In the genomic region with DNA sequence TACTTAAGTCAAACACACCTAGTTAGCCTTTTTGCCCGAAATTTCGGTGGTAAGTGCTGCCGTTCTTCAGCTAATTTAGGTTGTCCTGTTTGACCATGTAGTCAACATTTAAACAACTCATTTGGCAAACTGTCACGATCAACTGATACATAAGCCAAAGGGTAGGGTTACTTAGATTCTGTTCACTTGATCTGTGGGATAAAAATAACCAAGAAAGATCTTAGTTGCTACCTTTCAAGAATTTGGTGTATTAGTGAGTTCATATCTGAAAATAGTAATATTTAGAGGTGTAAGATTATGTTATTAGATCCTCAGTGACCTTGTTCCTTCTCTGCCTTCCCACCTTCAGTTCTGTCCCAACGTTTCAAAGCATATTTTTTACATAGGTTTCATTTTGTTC, we compare ENCODE assay signal across 9 cellular contexts. TPM values are rescaled to one million over a fixed set of nuclear protein-coding genes. Genes with fewer than 3 reads are reported as not detected.
DNase-seq lines count a peak whose midpoint lies in the region; ATAC-seq and TF ChIP-seq lines count a peak whose summit lies in the region.
"Had no signal": no experiment of that assay in that cellular context is flagged by ENCODE, and none has a peak within 500 bp of the region (broad histone marks: within the 10 kb centered on the region; RNA-seq: fewer than 3 reads in every experiment).

No MANE protein-coding gene starts in this region.

- H3K9me3 ChIP-seq in DOHH2 (ENCODE audit: control insufficient read depth, insufficient read depth, low read length): no peaks in the 10 kb centered on the region
- H3K9me3 ChIP-seq in PC-9 (ENCODE audit: insufficient read depth, low read depth): no peaks in the 10 kb centered on the region
- H3K9me3 ChIP-seq in ovary: no peaks in the 10 kb centered on the region

- H3K36me3 ChIP-seq in DOHH2 (ENCODE audit: control insufficient read depth, low read length) (peaks cover 67% of the 10 kb centered on the region), PC-9 (ENCODE audit: low read depth) (peaks cover 7% of the 10 kb centered on the region; the same call in 1 of the 2 replicates), ovary (no peaks in the 10 kb centered on the region)

- no peak overlapping the region for H2AFZ ChIP-seq in PC-9

- WGBS in ovary, 3 donors: 15 to 45% (median 25%) methylated on average over 5 of the region's 5 CpGs

- POLR2A ChIA-PET in PC-9 (lab: Charles Lee; ENCODE audit: unreplicated experiment): no interaction called here

- H3K27ac ChIP-seq in DOHH2 (ENCODE audit: low read depth, low read length) (no peak overlapping the region), PC-9 (peak overlapping the region; percentile 83), ovary (no peak overlapping the region)

- DNase-seq in PC-9 (no peak), erythroblast (lab: John Stamatoyannopoulos, UW) (peak; percentile 7 to 17), ovary (no peak), DMS153 treated with DMSO at 0.1 percent for 48 hours (lab: John Stamatoyannopoulos, UW; ENCODE audit: unreplicated experiment) (no peak), GM20000 (ENCODE audit: low spot score) (no peak)

- ATAC-seq in HG03159 (IDR thresholded peaks at IDR 0.05; ENCODE audit: unreplicated experiment): no peak
- ATAC-seq in HG03439 (IDR thresholded peaks at IDR 0.05; ENCODE audit: unreplicated experiment): no peak
- ATAC-seq: activated CD4-positive, CD25-positive, alpha-beta regulatory T cell treated with anti-CD3 and anti-CD28 coated beads, Interleukin-2, amount 50 U/mL, for 24 hours had no signal

- TF ChIP-seq POLR2A in erythroblast (IDR thresholded peaks at IDR 0.05; ENCODE audit: low read length) (no peak), ovary (IDR thresholded peaks at IDR 0.05) (no peak)

- H3K27me3 ChIP-seq in DOHH2 (ENCODE audit: control insufficient read depth, low read length): no peaks in the 10 kb centered on the region
- no peaks in the 10 kb centered on the region for H3K27me3 ChIP-seq in PC-9 (ENCODE audit: insufficient read depth, low read depth)
- H3K27me3 ChIP-seq in ovary: no peaks in the 10 kb centered on the region

- H3K4me3 ChIP-seq in DOHH2 (ENCODE audit: low read length) (peak overlapping the region; percentile 74), PC-9 (peak overlapping the region; percentile 96), ovary (peak overlapping the region; percentile 81)

- TF ChIP-seq CTCF in DOHH2 (IDR thresholded peaks at IDR 0.05; ENCODE audit: low read depth, low read length, poor library complexity, severe bottlenecking): no peak
- TF ChIP-seq CTCF in PC-9 (conservative IDR thresholded peaks at IDR 0.05): no peak
- TF ChIP-seq CTCF in ovary (IDR thresholded peaks at IDR 0.05): no peak
- no peak for TF ChIP-seq CTCF in GM20000 (IDR thresholded peaks at IDR 0.05; ENCODE audit: extremely low read depth, missing control alignments)

- H3K9me2 ChIP-seq in DOHH2 (replicated peaks; ENCODE audit: control insufficient read depth, low read length) (no peaks in the 10 kb centered on the region), PC-9 (ENCODE audit: insufficient read depth) (no peaks in the 10 kb centered on the region)

- CTCF ChIA-PET in PC-9 (lab: Charles Lee): no interaction called here

- H4K20me1 ChIP-seq in DOHH2 (ENCODE audit: control insufficient read depth, insufficient read depth, low read depth, low read length): peaks cover 14% of the 10 kb centered on the region; the same call in 1 of the 2 replicates
- peaks cover 14% of the 10 kb centered on the region; the same call in 1 of the 2 replicates for H4K20me1 ChIP-seq in PC-9 (ENCODE audit: insufficient read depth)

- no peak for TF ChIP-seq EP300 in ovary (IDR thresholded peaks at IDR 0.05)

- H3K4me2 ChIP-seq in DOHH2 (ENCODE audit: low read length) (peak overlapping the region; percentile 99), PC-9 (peak overlapping the region; percentile 99)

- H3K4me1 ChIP-seq in DOHH2 (ENCODE audit: control insufficient read depth, low read length) (peaks cover 32% of the 10 kb centered on the region), PC-9 (replicated peaks; ENCODE audit: insufficient read depth) (peaks cover 37% of the 10 kb centered on the region), ovary (ENCODE audit: insufficient read depth) (peaks cover 6% of the 10 kb centered on the region)

- H3K79me2 ChIP-seq in DOHH2 (ENCODE audit: control insufficient read depth, low read length) (peaks cover 87% of the 10 kb centered on the region), PC-9 (ENCODE audit: low read depth) (peaks cover 76% of the 10 kb centered on the region)

- intact Hi-C loops in PC-9 (cut with micrococcal nuclease; ENCODE audit: unreplicated experiment): no loop called here
- intact Hi-C loops in ovary (cut with DNase I): no loop called here

- BruUV-seq in PC-9 (replicated peaks; lab: Mats Ljungman, UMichigan): no TSS peak

- H3F3A ChIP-seq in DOHH2 (ENCODE audit: control insufficient read depth, insufficient read depth): peaks cover 10% of the 10 kb centered on the region
- H3F3A ChIP-seq in PC-9 (ENCODE audit: insufficient read depth, low read depth): peaks cover 20% of the 10 kb centered on the region

RNA-seq across cellular contexts. Expression of a gene that starts 2.0 kb away (rescaled TPM):
- 22.1 and 25.4 TPM in 2 replicates for total RNA-seq in PC-9 (2021)
- 10 to 100 TPM; 37.3 to 52.6 (median 44.2) TPM for total RNA-seq in ovary
- 10 to 100 TPM; 19.4 to 29.7 TPM for polyA plus RNA-seq in ovary

Comparison
In these comparisons a context has a peak if more than half of its experiments do, and no peak if none do; other contexts are left out.
1. DNase-seq: peak in erythroblast (2 of 2); none in PC-9 (0 of 2), ovary (0 of 5), DMS153 treated with DMSO at 0.1 percent for 48 hours (single experiment) and GM20000 (single experiment).
2. Peak in every context shown above with its lines, with median percentiles within 50 percentile points of each other: H3K4me3 ChIP-seq.